Comparison of ENCODE assay signal across 9 cellular contexts in genomic region chr16:57800213-57801097, GRCh38. TPM values are rescaled to one million over a fixed set of nuclear protein-coding genes. Genes with fewer than 3 reads are reported as not detected.
DNase-seq lines count a peak whose midpoint lies in the region; ATAC-seq, FAIRE-seq and TF ChIP-seq lines count a peak whose summit lies in the region.
"Had no signal": no experiment of that assay in that cellular context is flagged by ENCODE, and none has a peak within 500 bp of the region (broad histone marks: within the 10 kb centered on the region; RNA-seq: fewer than 3 reads in every experiment).

No MANE protein-coding gene starts in this region.

- H3K4me3 Mint-ChIP-seq in activated CD4-positive, alpha-beta T cell treated with anti-CD3 and anti-CD28 coated beads for 36 hours = no peak overlapping the region
- H3K4me3 Mint-ChIP-seq in stimulated activated memory B cell treated with anti-CD40 and anti-IgM and Interleukin-4, amounts not matched to agents 10 μg/mL and 1 μg/mL and 100 μg/mL, for 72 hours = no peak overlapping the region

- H3K27ac Mint-ChIP-seq in activated CD4-positive, alpha-beta T cell treated with anti-CD3 and anti-CD28 coated beads for 36 hours = no peak overlapping the region
- no peak overlapping the region for H3K27ac Mint-ChIP-seq in stimulated activated memory B cell treated with anti-CD40 and anti-IgM and Interleukin-4, amounts not matched to agents 10 μg/mL and 1 μg/mL and 100 μg/mL, for 72 hours

- H3K9ac ChIP-seq in kidney (ENCODE audit: low read length in 2 of 2) = peak overlapping the region; percentile 75 to 93

- H3K27ac ChIP-seq in HEK293 (ENCODE audit: extremely low read depth, low read depth, low read length) = no peak overlapping the region
- H3K27ac ChIP-seq in adrenal gland = peak overlapping the region in 4 of 5 donors; percentile 70 to 94 (median 84)
- H3K27ac ChIP-seq in kidney (ENCODE audit: low read depth in 2 of 2, low read length in 2 of 2) = peak overlapping the region; percentile 95 to 97
- peak overlapping the region in 6 of 8 donors; percentile 78 to 86 (median 82) for H3K27ac ChIP-seq in spleen

- no peaks in the 10 kb centered on the region for H3K9me3 Mint-ChIP-seq in activated CD4-positive, alpha-beta T cell treated with anti-CD3 and anti-CD28 coated beads for 36 hours (ENCODE audit: low read depth)
- H3K9me3 Mint-ChIP-seq in stimulated activated memory B cell treated with anti-CD40 and anti-IgM and Interleukin-4, amounts not matched to agents 10 μg/mL and 1 μg/mL and 100 μg/mL, for 72 hours = no peaks in the 10 kb centered on the region

- peaks cover 19% of the 10 kb centered on the region for H3K27me3 Mint-ChIP-seq in activated CD4-positive, alpha-beta T cell treated with anti-CD3 and anti-CD28 coated beads for 36 hours
- H3K27me3 Mint-ChIP-seq in stimulated activated memory B cell treated with anti-CD40 and anti-IgM and Interleukin-4, amounts not matched to agents 10 μg/mL and 1 μg/mL and 100 μg/mL, for 72 hours = peaks cover 69% of the 10 kb centered on the region

- intact Hi-C loops in adrenal gland (cut with DNase I) = no loop called here
- intact Hi-C loops in kidney (cut with DNase I) = no loop called here
- intact Hi-C loops in spleen (cut with DNase I; ENCODE audit: low total_unique reads) = no loop called here
- intact Hi-C loops in activated CD4-positive, alpha-beta T cell treated with anti-CD3 and anti-CD28 coated beads for 36 hours (cut with DNase I, micrococcal nuclease) = loop anchor here in 1 of 2 experiments (10.0 kb wide), 1 partner anchor 194 kb away; no protein-coding TSS in a partner anchor

- TF ChIP-seq CTCF in HEK293 (tag by site-specific recombination; IDR thresholded peaks at IDR 0.05) (no peak), adrenal gland (IDR thresholded peaks at IDR 0.05) (no peak), kidney (IDR thresholded peaks at IDR 0.05; ENCODE audit: borderline replicate concordance, extremely low read depth, insufficient read depth) (no peak), spleen (IDR thresholded peaks at IDR 0.05 in 8 of 11, conservative IDR thresholded peaks at IDR 0.05 in 3 of 11) (no peak)

- TF ChIP-seq POLR2A in adrenal gland (IDR thresholded peaks at IDR 0.05) = no peak
- TF ChIP-seq POLR2A in spleen (IDR thresholded peaks at IDR 0.05) = no peak

- no peak for FAIRE-seq in kidney (lab: Jason Lieb, UNC)

- peaks cover 3% of the 10 kb centered on the region; the same call in 1 of the 2 replicates for H3K4me1 ChIP-seq in HEK293 (ENCODE audit: control insufficient read depth, insufficient read depth, low read length)
- H3K4me1 ChIP-seq in adrenal gland (replicated peaks in 1 of 2) = peaks cover 14 to 56% of the 10 kb centered on the region in 2 donors
- peaks cover 40 to 63% of the 10 kb centered on the region in 2 donors for H3K4me1 ChIP-seq in kidney (ENCODE audit: control insufficient read depth in 1 of 2, insufficient read depth in 1 of 2, low read depth in 1 of 2, low read length in 2 of 2)
- H3K4me1 ChIP-seq in spleen = peaks cover 25 to 69% (median 50%) of the 10 kb centered on the region in 6 donors

- H3K9me3 ChIP-seq in HEK293 (ENCODE audit: control insufficient read depth, insufficient read depth, low read depth, low read length) (no peaks in the 10 kb centered on the region), adrenal gland (replicated peaks in 1 of 3) (no peaks in the 10 kb centered on the region), kidney (ENCODE audit: control insufficient read depth in 1 of 2, low read length in 2 of 2) (no peaks in the 10 kb centered on the region), spleen (no peaks in the 10 kb centered on the region)

- ATAC-seq in activated CD4-positive, alpha-beta T cell treated with anti-CD3 and anti-CD28 coated beads for 36 hours = no peak
- ATAC-seq in stimulated activated memory B cell treated with anti-CD40 and anti-IgM and Interleukin-4, amounts not matched to agents 10 μg/mL and 1 μg/mL and 100 μg/mL, for 72 hours = no peak
- no peak for ATAC-seq in HG02759 (IDR thresholded peaks at IDR 0.05; ENCODE audit: unreplicated experiment)

- H3K4me1 Mint-ChIP-seq in activated CD4-positive, alpha-beta T cell treated with anti-CD3 and anti-CD28 coated beads for 36 hours = peaks cover 18% of the 10 kb centered on the region
- H3K4me1 Mint-ChIP-seq in stimulated activated memory B cell treated with anti-CD40 and anti-IgM and Interleukin-4, amounts not matched to agents 10 μg/mL and 1 μg/mL and 100 μg/mL, for 72 hours = peaks cover 28% of the 10 kb centered on the region

- no peak overlapping the region for H3K4me3 ChIP-seq in HEK293 (ENCODE audit: low read depth, low read length)
- H3K4me3 ChIP-seq in adrenal gland = peak overlapping the region in 1 of 4 donors; percentile 74
- H3K4me3 ChIP-seq in kidney (ENCODE audit: low read length in 2 of 2) = peak overlapping the region; percentile 43 to 84
- H3K4me3 ChIP-seq in spleen = peak overlapping the region in 4 of 8 donors; percentile 42 to 70 (median 50)

- CTCF ChIA-PET in HEK293 (lab: Yijun Ruan, JAX) = interaction anchor here (0.6 to 2.7 kb wide), 4 partner anchors 63 to 924 kb away, joined by 3 to 13 read pairs (median 6); no protein-coding TSS in a partner anchor
- CTCF ChIA-PET in activated CD4-positive, alpha-beta T cell treated with anti-CD3 and anti-CD28 coated beads for 36 hours (lab: Charles Lee) = interaction anchor here (0.7 to 0.8 kb wide), 3 partner anchors 10 to 97 kb away, joined by 3 read pairs; no protein-coding TSS in a partner anchor

- WGBS in adrenal gland, 4 donors = 42 to 51% (median 45%) methylated on average over 12 of the region's 12 CpGs
- 33 to 47% (median 36%) methylated on average over 12 of the region's 12 CpGs for WGBS in spleen, 5 donors

- no peaks in the 10 kb centered on the region for H3K36me3 Mint-ChIP-seq in activated CD4-positive, alpha-beta T cell treated with anti-CD3 and anti-CD28 coated beads for 36 hours (ENCODE audit: low read depth)
- no peaks in the 10 kb centered on the region for H3K36me3 Mint-ChIP-seq in stimulated activated memory B cell treated with anti-CD40 and anti-IgM and Interleukin-4, amounts not matched to agents 10 μg/mL and 1 μg/mL and 100 μg/mL, for 72 hours

- H3K27me3 ChIP-seq in adrenal gland (no peaks in the 10 kb centered on the region), spleen (replicated peaks in 1 of 7) (peaks cover 0 to 35% (median 0%) of the 10 kb centered on the region in 7 donors)

- H3K36me3 ChIP-seq in HEK293 (ENCODE audit: control insufficient read depth in 2 of 2, insufficient read depth in 1 of 2, low read length in 2 of 2) (peaks cover 0 to 9% of the 10 kb centered on the region in 2 experiments; a peak in 1 of 3 replicates), adrenal gland (replicated peaks in 1 of 2) (peaks cover 0 to 12% of the 10 kb centered on the region in 2 donors), kidney (ENCODE audit: control insufficient read depth in 1 of 2, insufficient read depth in 2 of 2, low read length in 2 of 2) (peaks cover 0 to 6% of the 10 kb centered on the region in 2 donors), spleen (peaks cover 0 to 18% (median 3%) of the 10 kb centered on the region in 6 donors)

- DNase-seq in adrenal gland = no peak
- peak; percentile 66 for DNase-seq in kidney
- DNase-seq in spleen = no peak
- no peak for DNase-seq in activated CD4-positive, alpha-beta T cell treated with anti-CD3 and anti-CD28 coated beads for 36 hours
- DNase-seq in central memory CD4-positive, alpha-beta T cell = no peak
- DNase-seq: activated CD4-positive, alpha-beta T cell treated with anti-CD3 and anti-CD28 coated beads for 4 hours had no signal

- POLR2A ChIA-PET in HEK293 (lab: Yijun Ruan, JAX) = interaction anchor here (1.9 kb wide), 1 partner anchor 10 kb away, joined by 7 read pairs; no protein-coding TSS in a partner anchor
- POLR2A ChIA-PET in activated CD4-positive, alpha-beta T cell treated with anti-CD3 and anti-CD28 coated beads for 36 hours (lab: Charles Lee) = no interaction called here

TF ChIP-seq in HEK293, 187 proteins besides CTCF, POLR2A, EP300 and RAD21 (continues in another document):
- peak; percentile 16; the same call in 1 of the 2 replicates for TF ChIP-seq PRDM10 (tag by site-specific recombination; IDR thresholded peaks at IDR 0.05)

RNA-seq across cellular contexts. Expression of gene KIFC3, which starts 1.8 kb away (rescaled TPM):
- total RNA-seq in adrenal gland (100 to 1,000 TPM in 1 of 8 donors, 10 to 100 TPM in 7; 38.0 to 100 (median 60.0) TPM), kidney (109 TPM), spleen (10 to 100 TPM; 30.3 to 61.5 (median 47.5) TPM)
- polyA plus RNA-seq in adrenal gland (100 to 1,000 TPM in 1 of 3 donors, 10 to 100 TPM in 2; 15.5 to 130 (median 71.7) TPM), kidney (ENCODE audit: insufficient read depth, low read depth, low replicate concordance) (74.9 TPM), spleen (10 to 100 TPM in 2 of 3 donors, 1 to 10 TPM in 1; 4.6 to 25.2 (median 15.9) TPM)
- under 1 TPM; 0.32 to 0.66 TPM for total RNA-seq in activated CD4-positive, alpha-beta T cell treated with anti-CD3 and anti-CD28 coated beads for 36 hours

Comparison
In these comparisons a context has a peak if more than half of its experiments do, and no peak if none do; other contexts are left out.
1. RNA of gene KIFC3, which starts 1.8 kb away (total RNA-seq): 109 TPM in kidney (single experiment), 38.0 to 100 TPM in adrenal gland and 30.3 to 61.5 TPM in spleen; 0.32 to 0.66 TPM in activated CD4-positive, alpha-beta T cell treated with anti-CD3 and anti-CD28 coated beads for 36 hours; every median in the first group is over 10 times any median in the second.